In the genomic region with DNA sequence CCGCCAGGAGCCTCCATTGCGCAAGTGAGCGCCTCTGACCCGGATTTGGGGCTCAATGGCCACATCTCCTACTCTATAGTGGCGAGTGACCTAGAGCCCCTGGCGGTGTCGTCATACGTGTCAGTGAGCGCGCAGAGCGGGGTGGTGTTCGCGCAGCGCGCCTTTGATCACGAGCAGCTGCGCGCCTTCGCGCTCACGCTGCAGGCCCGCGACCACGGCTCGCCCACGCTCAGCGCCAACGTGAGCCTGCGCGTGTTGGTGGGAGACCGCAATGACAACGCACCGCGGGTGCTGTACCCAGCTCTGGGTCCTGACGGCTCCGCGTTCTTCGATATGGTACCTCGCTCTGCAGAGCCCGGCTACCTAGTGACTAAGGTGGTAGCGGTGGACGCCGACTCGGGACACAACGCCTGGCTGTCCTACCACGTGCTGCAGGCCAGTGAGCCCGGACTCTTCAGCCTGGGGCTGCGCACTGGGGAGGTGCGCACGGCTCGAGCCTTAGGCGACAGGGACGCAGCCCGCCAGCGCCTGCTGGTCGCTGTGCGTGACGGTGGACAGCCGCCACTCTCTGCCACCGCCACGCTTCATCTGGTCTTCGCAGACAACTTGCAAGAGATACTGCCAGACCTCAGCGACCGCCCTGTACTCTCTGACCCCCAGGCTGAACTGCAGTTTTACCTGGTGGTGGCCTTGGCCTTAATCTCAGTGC, we compare ENCODE assay signal across 1 cellular context.
A peak's percentile ranks its signal among the peaks of the same experiment; 100 is the strongest.
TF ChIP-seq lines count a peak whose summit lies in the region.

No MANE protein-coding gene starts in this region.

TF ChIP-seq in IMR-90, 13 proteins besides CTCF, POLR2A, EP300 and RAD21:
- TF ChIP-seq CHD1 (IDR thresholded peaks at IDR 0.05; ENCODE audit: low read depth, low read length), result no peak
- TF ChIP-seq CEBPB (IDR thresholded peaks at IDR 0.05; ENCODE audit: low read depth, low read length), result peak; percentile 34; the same call in 1 of the 2 replicates
- TF ChIP-seq SMC3 (IDR thresholded peaks at IDR 0.05; ENCODE audit: low read depth, low read length), result no peak
- TF ChIP-seq, protein P1, sequence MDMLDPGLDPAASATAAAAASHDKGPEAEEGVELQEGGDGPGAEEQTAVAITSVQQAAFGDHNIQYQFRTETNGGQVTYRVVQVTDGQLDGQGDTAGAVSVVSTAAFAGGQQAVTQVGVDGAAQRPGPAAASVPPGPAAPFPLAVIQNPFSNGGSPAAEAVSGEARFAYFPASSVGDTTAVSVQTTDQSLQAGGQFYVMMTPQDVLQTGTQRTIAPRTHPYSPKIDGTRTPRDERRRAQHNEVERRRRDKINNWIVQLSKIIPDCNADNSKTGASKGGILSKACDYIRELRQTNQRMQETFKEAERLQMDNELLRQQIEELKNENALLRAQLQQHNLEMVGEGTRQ (IDR thresholded peaks at IDR 0.05; ENCODE audit: low read depth, low read length), result no peak
